In genomic region chr7:46072722-46073121, GRCh38 we compare ENCODE assay signal across 20 cellular contexts.
DNase-seq lines count a peak whose midpoint lies in the region; ATAC-seq and TF ChIP-seq lines count a peak whose summit lies in the region.
"Had no signal": no experiment of that assay in that cellular context is flagged by ENCODE, and none has a peak within 500 bp of the region (broad histone marks: within the 10 kb centered on the region; RNA-seq: fewer than 3 reads in every experiment).

No MANE protein-coding gene starts in this region.

- DNase-seq in NCI-H1105 treated with DMSO at 0.1 percent for 48 hours (lab: John Stamatoyannopoulos, UW) (peak; percentile 68), cardiac fibroblast (ENCODE audit: low read depth in 2 of 2) (peak; percentile 14 to 81), myocyte (ENCODE audit: low read depth) (peak; percentile 32), SK-N-DZ (ENCODE audit: low spot score) (no peak), cerebellar cortex (ENCODE audit: low spot score) (no peak), SKM-1 treated with dmso at 0.1 percent for 144 hours (lab: John Stamatoyannopoulos, UW; ENCODE audit: unreplicated experiment) (no peak)
- DNase-seq: activated CD8-positive, alpha-beta memory T cell treated with anti-CD3 and anti-CD28 coated beads for 24 hours; activated naive CD4-positive, alpha-beta T cell treated with anti-CD3 and anti-CD28 coated beads, Interleukin-2, amount 50 U/mL, for 16 hours; activated T-cell treated with anti-CD3 and anti-CD28 coated beads, Interleukin-2, amount 50 U/mL, for 48 hours; dermis blood vessel endothelial cell; GOT3; head of caudate nucleus; MM.1S; NCI-H1694; NCI-H345; Peyer's patch; SK-N-SH; T-helper 9 cell had no signal

- peak; percentile 80 for ATAC-seq in GM18867 (IDR thresholded peaks at IDR 0.05; ENCODE audit: unreplicated experiment)
- ATAC-seq: esophagus mucosa had no signal

- no peak overlapping the region for H3K4me3 ChIP-seq in cardiac fibroblast (replicated peaks in 1 of 2; ENCODE audit: low read depth in 2 of 2, low read length in 2 of 2)
- H3K4me3 ChIP-seq: Peyer's patch had no signal

- TF ChIP-seq CTCF in cardiac fibroblast (IDR thresholded peaks at IDR 0.05; ENCODE audit: low read depth, low read length), result no peak

Comparison
In these comparisons a context has a peak if more than half of its experiments do, and no peak if none do; other contexts are left out.
1. DNase-seq: peak in NCI-H1105 treated with DMSO at 0.1 percent for 48 hours (single experiment), cardiac fibroblast (2 of 2) and myocyte (single experiment); none in SK-N-DZ (single experiment), cerebellar cortex (single experiment) and SKM-1 treated with dmso at 0.1 percent for 144 hours (single experiment).